Comparison of ENCODE assay signal across 27 cellular contexts in the genomic region with DNA sequence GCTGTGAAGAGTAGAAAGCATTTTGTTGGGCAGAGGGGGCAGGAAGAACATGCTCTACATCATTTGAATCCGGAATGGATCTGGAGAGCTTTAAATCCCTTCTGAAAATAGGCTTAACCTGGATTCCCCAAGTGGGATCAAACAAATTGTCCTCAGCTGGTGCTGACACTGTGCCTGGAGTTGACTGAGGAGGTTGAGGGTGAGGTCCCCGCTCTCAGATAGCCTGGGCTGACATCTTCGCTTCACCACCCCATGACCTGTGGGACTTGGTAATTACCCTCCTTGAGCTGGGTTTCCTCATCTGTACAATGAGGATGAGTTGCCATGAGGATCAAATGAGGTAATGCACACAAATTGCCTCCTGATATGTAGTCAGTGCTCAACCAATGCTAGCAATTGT.
"Had no signal": no experiment of that assay in that cellular context is flagged by ENCODE, and none has a peak within 500 bp of the region (broad histone marks: within the 10 kb centered on the region; RNA-seq: fewer than 3 reads in every experiment).

No MANE protein-coding gene starts in this region.

- H3K27me3 ChIP-seq: pancreas, right lobe of liver, sigmoid colon, suprapubic skin, testis, tibial artery, transverse colon, vagina had no signal

- H3K27ac ChIP-seq: neutrophil, pancreas, psoas muscle, right lobe of liver, sigmoid colon, testis, tibial artery, transverse colon had no signal

- DNase-seq: naive thymus-derived CD8-positive, alpha-beta T cell; nephron progenitor cell; nucleus accumbens; pancreas; psoas muscle; right cardiac atrium; right lobe of liver; sigmoid colon; small intestine; stimulated activated CD4-positive, alpha-beta T cell treated with anti-CD3 and anti-CD28 coated beads, Interleukin-12 subunit alpha, Interleukin-12 subunit beta, amount 100 ng/mL, for 4 hours; stimulated activated CD4-positive, alpha-beta T cell treated with anti-CD3 and anti-CD28 coated beads, Interleukin-1b, Interleukin-23, amount 100 ng/mL, for 48 hours; stimulated activated CD4-positive, alpha-beta T cell treated with anti-CD3 and anti-CD28 coated beads, Interleukin-4, amount 100 ng/mL, for 1 hour; stimulated activated CD4-positive, alpha-beta T cell treated with anti-CD3 and anti-CD28 coated beads, Interleukin-4, amount 100 ng/mL, for 4 hours; stimulated activated CD8-positive, alpha-beta memory T cell treated with anti-CD3 and anti-CD28 coated beads, Interleukin-4, amount 100 ng/mL, for 48 hours; stimulated activated naive CD4-positive, alpha-beta T cell; stimulated activated naive CD8-positive, alpha-beta T cell treated with anti-CD3 and anti-CD28 coated beads, Interleukin-15, amount 100 ng/mL, for 72 hours; stimulated activated naive CD8-positive, alpha-beta T cell treated with anti-CD3 and anti-CD28 coated beads, Interleukin-15, Interleukin-2, amounts not matched to agents 100 U/mL and 50 U/mL, for 24 hours; substantia nigra; testis; transverse colon had no signal

- H3K4me3 ChIP-seq: pancreas, psoas muscle, right lobe of liver, sigmoid colon, suprapubic skin, testis, tibial artery, transverse colon, vagina had no signal

- H3K9me3 ChIP-seq: neutrophil, pancreas, right lobe of liver, sigmoid colon, suprapubic skin, testis, tibial artery, transverse colon, vagina had no signal

- ATAC-seq: naive thymus-derived CD8-positive, alpha-beta T cell; natural killer cell treated with Interleukin-12 subunit alpha and Interleukin-12 subunit beta and Interleukin-15 and Interleukin-18, amount 100 ng/mL, for 72 hours; pancreas; psoas muscle; right cardiac atrium; right lobe of liver; stimulated activated memory B cell treated with anti-CD40 and anti-IgM and Interleukin-4, amounts not matched to agents 10 μg/mL and 1 μg/mL and 100 μg/mL, for 72 hours; stimulated activated naive CD8-positive, alpha-beta T cell treated with anti-CD3 and anti-CD28 coated beads, Interleukin-15, amount 100 ng/mL, for 72 hours; stimulated activated naive CD8-positive, alpha-beta T cell treated with anti-CD3 and anti-CD28 coated beads, Interleukin-15, Interleukin-2, amounts not matched to agents 100 U/mL and 50 U/mL, for 24 hours had no signal

- H3K36me3 ChIP-seq: neutrophil, pancreas, right lobe of liver, sigmoid colon, suprapubic skin, tibial artery, transverse colon, vagina had no signal

- FAIRE-seq: pancreas, small intestine, urothelium cell line had no signal

- H3K4me1 ChIP-seq: pancreas, psoas muscle, right lobe of liver, sigmoid colon had no signal
